Comparison of ENCODE assay signal across 9 cellular contexts in genomic region chr9:130927995-130928900, GRCh38. TPM values are rescaled to one million over a fixed set of nuclear protein-coding genes. Genes with fewer than 3 reads are reported as not detected.
DNase-seq lines count a peak whose midpoint lies in the region; ATAC-seq and TF ChIP-seq lines count a peak whose summit lies in the region.
"Had no signal": no experiment of that assay in that cellular context is flagged by ENCODE, and none has a peak within 500 bp of the region (broad histone marks: within the 10 kb centered on the region; RNA-seq: fewer than 3 reads in every experiment).

No MANE protein-coding gene starts in this region.

- peaks cover 0 to 30% of the 10 kb centered on the region in 2 donors for H3K4me1 ChIP-seq in right atrium auricular region

- H3K9me3 ChIP-seq in right atrium auricular region = no peaks in the 10 kb centered on the region

- DNase-seq in Right ventricle myocardium inferior (ENCODE audit: missing footprints) (peak; percentile 17), right atrium auricular region (ENCODE audit: low spot score) (no peak), NCI-H446 treated with DMSO at 0.1 percent for 48 hours (lab: John Stamatoyannopoulos, UW) (peak; percentile 23), fibroblast of villous mesenchyme (ENCODE audit: low read depth) (peak; percentile 56), activated T-cell treated with anti-CD3 and anti-CD28 coated beads for 4 hours (no peak), ecto neural progenitor cell (ENCODE audit: low spot score) (no peak)

- intact Hi-C loops in Right ventricle myocardium inferior (cut with DNase I) = no loop called here

- H3K27me3 ChIP-seq in right atrium auricular region = no peaks in the 10 kb centered on the region

- H3K36me3 ChIP-seq in right atrium auricular region = no peaks in the 10 kb centered on the region

- no peak for TF ChIP-seq CTCF in right atrium auricular region (IDR thresholded peaks at IDR 0.05)
- no peak for TF ChIP-seq CTCF in fibroblast of villous mesenchyme (IDR thresholded peaks at IDR 0.05; ENCODE audit: insufficient read depth, low read depth, low read length)

- ATAC-seq in Right ventricle myocardium inferior (no peak), HG02981 (IDR thresholded peaks at IDR 0.05; ENCODE audit: unreplicated experiment) (no peak), GM18517 (IDR thresholded peaks at IDR 0.05; ENCODE audit: unreplicated experiment) (no peak)

- peak overlapping the region in 1 of 2 donors; percentile 8 for H3K27ac ChIP-seq in right atrium auricular region

- no peak overlapping the region for H3K4me3 ChIP-seq in right atrium auricular region
- no peak overlapping the region for H3K4me3 ChIP-seq in fibroblast of villous mesenchyme (ENCODE audit: low read depth, low read length)

RNA-seq across cellular contexts. Expression of gene FIBCD1, which starts 10.8 kb away (rescaled TPM):
- total RNA-seq in Right ventricle myocardium inferior (0.57 TPM), right atrium auricular region (1 to 10 TPM in 1 of 2 donors, under 1 TPM in 1; 0.20 to 4.6 TPM), fibroblast of villous mesenchyme (4.3 and 19.3 TPM in 2 replicates)
- total RNA-seq: pulmonary artery endothelial cell had no signal

RNA-seq across cellular contexts. Expression of gene QRFP, which starts 31.6 kb away (rescaled TPM):
- total RNA-seq in Right ventricle myocardium inferior = not detected
- not detected for total RNA-seq in right atrium auricular region
- total RNA-seq in fibroblast of villous mesenchyme = not detected in 2 replicates
- total RNA-seq: pulmonary artery endothelial cell had no signal

Comparison
In these comparisons a context has a peak if more than half of its experiments do, and no peak if none do; other contexts are left out.
1. DNase-seq: peak in Right ventricle myocardium inferior (single experiment), NCI-H446 treated with DMSO at 0.1 percent for 48 hours (single experiment) and fibroblast of villous mesenchyme (single experiment); none in right atrium auricular region (single experiment), activated T-cell treated with anti-CD3 and anti-CD28 coated beads for 4 hours (single experiment) and ecto neural progenitor cell (single experiment).